Comparison of ENCODE assay signal across 9 cellular contexts in the genomic region with DNA sequence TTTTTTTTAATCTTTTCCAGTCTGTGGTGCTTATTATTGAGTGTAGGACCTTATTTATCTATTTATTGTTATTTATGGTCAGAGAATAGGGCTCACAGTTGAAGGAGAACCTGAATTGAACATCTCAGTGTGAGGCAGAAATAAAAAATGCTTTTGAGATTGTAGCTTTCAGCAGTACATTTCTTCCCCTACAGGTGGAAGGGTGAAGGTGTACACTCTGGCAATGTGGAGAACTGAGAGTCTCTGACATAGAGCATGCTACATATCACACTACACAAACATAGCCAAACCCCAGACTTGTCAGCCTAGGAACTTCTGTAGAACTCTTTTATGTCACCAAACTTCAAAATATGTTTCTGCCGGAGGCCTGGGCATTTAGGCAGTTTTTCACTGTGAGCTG.
DNase-seq lines count a peak whose midpoint lies in the region; ATAC-seq and TF ChIP-seq lines count a peak whose summit lies in the region.
"Had no signal": no experiment of that assay in that cellular context is flagged by ENCODE, and none has a peak within 500 bp of the region (broad histone marks: within the 10 kb centered on the region; RNA-seq: fewer than 3 reads in every experiment).

No MANE protein-coding gene starts in this region.

- H3K4me3 ChIP-seq in kidney epithelial cell (ENCODE audit: low read depth, low read length) (no peak overlapping the region), gastrocnemius medialis (no peak overlapping the region)
- H3K4me3 ChIP-seq: thoracic aorta had no signal

- peak; percentile 89 for ATAC-seq in GM21529 (IDR thresholded peaks at IDR 0.05; ENCODE audit: unreplicated experiment)
- no peak for ATAC-seq in gastrocnemius medialis
- ATAC-seq in sciatic nerve, result no peak

- no peaks in the 10 kb centered on the region for H3K36me3 ChIP-seq in kidney epithelial cell (ENCODE audit: control insufficient read depth, insufficient read depth, low read length)
- no peaks in the 10 kb centered on the region for H3K36me3 ChIP-seq in gastrocnemius medialis
- H3K36me3 ChIP-seq: thoracic aorta had no signal

- TF ChIP-seq CTCF in GM13977 (IDR thresholded peaks at IDR 0.05; ENCODE audit: extremely low read depth, insufficient read depth, missing control alignments) (peak; percentile 51), kidney epithelial cell (IDR thresholded peaks at IDR 0.05; ENCODE audit: insufficient read depth, low read length, poor library complexity, severe bottlenecking) (peak; percentile 36), gastrocnemius medialis (IDR thresholded peaks at IDR 0.05 in 4 of 5, conservative IDR thresholded peaks at IDR 0.05 in 1 of 5) (no peak)

- no peaks in the 10 kb centered on the region for H3K27me3 ChIP-seq in kidney epithelial cell (ENCODE audit: control insufficient read depth, insufficient read depth, low read length)
- no peaks in the 10 kb centered on the region for H3K27me3 ChIP-seq in gastrocnemius medialis

- no peak for DNase-seq in GM13977 (ENCODE audit: low spot score)
- DNase-seq in NAMALWA (ENCODE audit: low spot score), result peak; percentile 69
- DNase-seq in kidney epithelial cell (ENCODE audit: low read depth), result no peak
- DNase-seq in NK-92 treated with Interleukin-12 subunit alpha and Interleukin-12 subunit beta, amount 100 ng/mL, for 24 hours (lab: John Stamatoyannopoulos, UW), result no peak
- no peak for DNase-seq in gastrocnemius medialis
- DNase-seq in sciatic nerve (ENCODE audit: low spot score), result no peak
- DNase-seq in NCI-H128 (lab: John Stamatoyannopoulos, UW; ENCODE audit: unreplicated experiment), result no peak

- intact Hi-C loops in gastrocnemius medialis (cut with DNase I; ENCODE audit: low total_unique reads) (loop anchor here (5.0 to 10.0 kb wide), 2 partner anchors 139 to 416 kb away; a partner anchor contains a TSS), sciatic nerve (cut with DNase I) (no loop called here)

- peaks cover 0 to 5% of the 10 kb centered on the region in 2 donors for H3K4me1 ChIP-seq in gastrocnemius medialis

- in situ Hi-C loops in GM13977 (cut with MboI; ENCODE audit: low pct_unique_long_range_greater_than_20kb, low sequenced_read_pairs, unreplicated experiment), result loop anchor here (10.0 to 25.0 kb wide), 2 partner anchors 116 to 989 kb away; no protein-coding TSS in a partner anchor
- in situ Hi-C loops in gastrocnemius medialis (cut with MboI; ENCODE audit: low sequenced_read_pairs in 4 of 4), result loop anchor here (10.0 to 25.0 kb wide), 5 partner anchors 214 to 1014 kb away; no protein-coding TSS in a partner anchor

- no peak for TF ChIP-seq POLR2A in gastrocnemius medialis (IDR thresholded peaks at IDR 0.05)

- no peak overlapping the region for H3K27ac ChIP-seq in gastrocnemius medialis
- H3K27ac ChIP-seq: thoracic aorta had no signal

- H3K9me3 ChIP-seq in gastrocnemius medialis, result no peaks in the 10 kb centered on the region
- H3K9me3 ChIP-seq: thoracic aorta had no signal

Comparison
In these comparisons a context has a peak if more than half of its experiments do, and no peak if none do; other contexts are left out.
1. CTCF ChIP-seq: peak in GM13977 (single experiment) and kidney epithelial cell (single experiment); none in gastrocnemius medialis (0 of 5).